ENCODE assay signal across 27 cellular contexts in genomic region chr7:100859856-100860255, GRCh38.
"Had no signal": no experiment of that assay in that cellular context is flagged by ENCODE, and none has a peak within 500 bp of the region (broad histone marks: within the 10 kb centered on the region; RNA-seq: fewer than 3 reads in every experiment).

No MANE protein-coding gene starts in this region.

- H3K27me3 ChIP-seq: body of pancreas, cardiac muscle cell, foreskin keratinocyte, hepatocyte, testis, vagina had no signal

- H3K4me1 ChIP-seq: foreskin keratinocyte, vagina had no signal

- H3K9me3 ChIP-seq: body of pancreas, mucosa of descending colon, testis, vagina had no signal

- H3K27ac ChIP-seq: body of pancreas, cardiac muscle cell, foreskin keratinocyte, hepatocyte, testis, vagina, VCaP had no signal

- DNase-seq: activated CD4-positive, alpha-beta T cell treated with anti-CD3 and anti-CD28 coated beads, Interleukin-2, amount 10 ng/mL, durations not matched to agents 7 days and 5 days; activated CD4-positive, CD25-positive, alpha-beta regulatory T cell treated with anti-CD3 and anti-CD28 coated beads, Interleukin-2, amount 50 U/mL, for 72 hours; activated CD8-positive, alpha-beta T cell treated with anti-CD3 and anti-CD28 coated beads, Interleukin-2, amount 10 ng/mL, durations not matched to agents 7 days and 5 days; activated gamma-delta T cell; anterior cingulate cortex; body of pancreas; effector CD4-positive, alpha-beta T cell; foreskin keratinocyte; left ventricle myocardium superior; mammary epithelial cell; nephron progenitor cell; occipital lobe; small intestine; stimulated activated CD8-positive, alpha-beta memory T cell treated with anti-CD3 and anti-CD28 coated beads, Interleukin-4, amount 100 ng/mL, for 48 hours; stimulated activated naive B cell treated with anti-CD40 and anti-IgM and Interleukin-4, amounts not matched to agents 10 μg/mL and 1 μg/mL and 100 μg/mL, for 72 hours; testis had no signal

- H3K9me3 Mint-ChIP-seq: activated CD4-positive, alpha-beta T cell treated with anti-CD3 and anti-CD28 coated beads, Interleukin-2, amount 10 ng/mL, durations not matched to agents 7 days and 5 days; activated naive CD4-positive, alpha-beta T cell treated with anti-CD3 and anti-CD28 coated beads, Interleukin-2, amount 50 U/mL, for 24 hours; activated T-helper 1 cell treated with anti-CD3 and anti-CD28 coated beads, Interleukin-12 subunit alpha, Interleukin-12 subunit beta, Interleukin-2, Interleukin-4 antibody, amounts not matched to agents 30 ng/mL and 10 ng/mL and 1 ng/mL, durations not matched to agents 14 hours and 24 hours and 36 hours; dendritic cell treated with granulocyte-macrophage colony-stimulating factor and Interleukin-4, amounts not matched to agents 40 ng/mL and 50 ng/mL, for 4 days; nephron progenitor cell; stimulated activated naive B cell treated with anti-CD40 and anti-IgM and Interleukin-4, amounts not matched to agents 10 μg/mL and 1 μg/mL and 100 μg/mL, for 72 hours; T-helper 2 cell treated with Interferon-gamma antibody and Interleukin-4, amounts not matched to agents 5 μg/mL and 100 μg/mL, for 36 hours; type B pancreatic cell had no signal

- H3K4me2 ChIP-seq: hepatocyte had no signal

- FAIRE-seq: small intestine had no signal

- H3K4me3 ChIP-seq: body of pancreas, cardiac muscle cell, hepatocyte, mucosa of descending colon, testis, vagina had no signal

- H3K36me3 ChIP-seq: cardiac muscle cell had no signal

- H3K4me3 Mint-ChIP-seq: activated CD4-positive, alpha-beta T cell treated with anti-CD3 and anti-CD28 coated beads, Interleukin-2, amount 10 ng/mL, durations not matched to agents 7 days and 5 days; activated CD8-positive, alpha-beta T cell treated with anti-CD3 and anti-CD28 coated beads, Interleukin-2, amount 10 ng/mL, durations not matched to agents 7 days and 5 days; activated naive CD4-positive, alpha-beta T cell treated with anti-CD3 and anti-CD28 coated beads, Interleukin-2, amount 50 U/mL, for 24 hours; activated T-helper 1 cell treated with anti-CD3 and anti-CD28 coated beads, Interleukin-12 subunit alpha, Interleukin-12 subunit beta, Interleukin-2, Interleukin-4 antibody, amounts not matched to agents 30 ng/mL and 10 ng/mL and 1 ng/mL, durations not matched to agents 14 hours and 24 hours and 36 hours; dendritic cell treated with granulocyte-macrophage colony-stimulating factor and Interleukin-4, amounts not matched to agents 40 ng/mL and 50 ng/mL, for 4 days; nephron progenitor cell; stimulated activated naive B cell treated with anti-CD40 and anti-IgM and Interleukin-4, amounts not matched to agents 10 μg/mL and 1 μg/mL and 100 μg/mL, for 72 hours; T-helper 2 cell treated with Interferon-gamma antibody and Interleukin-4, amounts not matched to agents 5 μg/mL and 100 μg/mL, for 36 hours; type B pancreatic cell had no signal

- H3K27ac Mint-ChIP-seq: activated CD4-positive, alpha-beta T cell treated with anti-CD3 and anti-CD28 coated beads, Interleukin-2, amount 10 ng/mL, durations not matched to agents 7 days and 5 days; activated CD8-positive, alpha-beta T cell treated with anti-CD3 and anti-CD28 coated beads, Interleukin-2, amount 10 ng/mL, durations not matched to agents 7 days and 5 days; activated naive CD4-positive, alpha-beta T cell treated with anti-CD3 and anti-CD28 coated beads, Interleukin-2, amount 50 U/mL, for 24 hours; activated T-helper 1 cell treated with anti-CD3 and anti-CD28 coated beads, Interleukin-12 subunit alpha, Interleukin-12 subunit beta, Interleukin-2, Interleukin-4 antibody, amounts not matched to agents 30 ng/mL and 10 ng/mL and 1 ng/mL, durations not matched to agents 14 hours and 24 hours and 36 hours; dendritic cell treated with granulocyte-macrophage colony-stimulating factor and Interleukin-4, amounts not matched to agents 40 ng/mL and 50 ng/mL, for 4 days; nephron progenitor cell; T-helper 2 cell treated with Interferon-gamma antibody and Interleukin-4, amounts not matched to agents 5 μg/mL and 100 μg/mL, for 36 hours; type B pancreatic cell had no signal

- H3K27me3 Mint-ChIP-seq: activated CD4-positive, alpha-beta T cell treated with anti-CD3 and anti-CD28 coated beads, Interleukin-2, amount 10 ng/mL, durations not matched to agents 7 days and 5 days; activated naive CD4-positive, alpha-beta T cell treated with anti-CD3 and anti-CD28 coated beads, Interleukin-2, amount 50 U/mL, for 24 hours; dendritic cell treated with granulocyte-macrophage colony-stimulating factor and Interleukin-4, amounts not matched to agents 40 ng/mL and 50 ng/mL, for 4 days; stimulated activated naive B cell treated with anti-CD40 and anti-IgM and Interleukin-4, amounts not matched to agents 10 μg/mL and 1 μg/mL and 100 μg/mL, for 72 hours; type B pancreatic cell had no signal

- ATAC-seq: activated CD8-positive, alpha-beta T cell treated with anti-CD3 and anti-CD28 coated beads, Interleukin-2, amount 10 ng/mL, durations not matched to agents 7 days and 5 days; body of pancreas; foreskin keratinocyte; left ventricle myocardium superior; mucosa of descending colon; sciatic nerve; stimulated activated naive B cell treated with anti-CD40 and anti-IgM and Interleukin-4, amounts not matched to agents 10 μg/mL and 1 μg/mL and 100 μg/mL, for 72 hours had no signal

- H2AFZ ChIP-seq: hepatocyte had no signal
